ENCODE assay signal across 22 cellular contexts in genomic region chr17:71830916-71831315, GRCh38.
DNase-seq lines count a peak whose midpoint lies in the region; ATAC-seq and TF ChIP-seq lines count a peak whose summit lies in the region.
"Had no signal": no experiment of that assay in that cellular context is flagged by ENCODE, and none has a peak within 500 bp of the region (broad histone marks: within the 10 kb centered on the region; RNA-seq: fewer than 3 reads in every experiment).

No MANE protein-coding gene starts in this region.

- H3K4me3 ChIP-seq in LNCaP clone FGC (ENCODE audit: low read depth, low read length) (no peak overlapping the region), brain microvascular endothelial cell (ENCODE audit: low read depth, low read length) (no peak overlapping the region)
- H3K4me3 ChIP-seq: colonic mucosa, gastroesophageal sphincter, Peyer's patch had no signal

- TF ChIP-seq CTCF in LNCaP clone FGC (IDR thresholded peaks at IDR 0.05; ENCODE audit: control insufficient read depth, extremely low read depth, insufficient read depth), result 0 out of 2 replicates have a peak, but pooled peaks have one; percentile 10
- TF ChIP-seq CTCF in brain microvascular endothelial cell (IDR thresholded peaks at IDR 0.05; ENCODE audit: low read depth, low read length, missing control alignments), result peak; percentile 35
- peak; percentile 20 for TF ChIP-seq CTCF in progenitor cell of endocrine pancreas (IDR thresholded peaks at IDR 0.05; ENCODE audit: unreplicated experiment)

- no peak overlapping the region for H3K27ac Mint-ChIP-seq in progenitor cell of endocrine pancreas
- H3K27ac Mint-ChIP-seq: activated CD8-positive, alpha-beta T cell treated with anti-CD3 and anti-CD28 coated beads, Interleukin-2, amount 10 ng/mL, durations not matched to agents 7 days and 5 days; CD14-positive monocyte; stimulated activated naive B cell treated with anti-CD40 and anti-IgM and Interleukin-4, amounts not matched to agents 10 μg/mL and 1 μg/mL and 100 μg/mL, for 72 hours had no signal

- in situ Hi-C loops in brain microvascular endothelial cell (cut with HindIII; ENCODE audit: low pct_ligation_motif_present, low sequenced_read_pairs), result no loop called here

- no peaks in the 10 kb centered on the region for H3K36me3 Mint-ChIP-seq in progenitor cell of endocrine pancreas (ENCODE audit: insufficient read depth)
- H3K36me3 Mint-ChIP-seq: CD14-positive monocyte; stimulated activated naive B cell treated with anti-CD40 and anti-IgM and Interleukin-4, amounts not matched to agents 10 μg/mL and 1 μg/mL and 100 μg/mL, for 72 hours had no signal

- no peak overlapping the region for H3K4me3 Mint-ChIP-seq in progenitor cell of endocrine pancreas (ENCODE audit: low read depth)
- H3K4me3 Mint-ChIP-seq: activated CD8-positive, alpha-beta T cell treated with anti-CD3 and anti-CD28 coated beads, Interleukin-2, amount 10 ng/mL, durations not matched to agents 7 days and 5 days; CD14-positive monocyte; stimulated activated naive B cell treated with anti-CD40 and anti-IgM and Interleukin-4, amounts not matched to agents 10 μg/mL and 1 μg/mL and 100 μg/mL, for 72 hours had no signal

- H3K9me3 Mint-ChIP-seq in progenitor cell of endocrine pancreas (ENCODE audit: low read depth), result no peaks in the 10 kb centered on the region

- H3K27me3 Mint-ChIP-seq in progenitor cell of endocrine pancreas, result peaks cover 20% of the 10 kb centered on the region

- no peak overlapping the region for H3K27ac ChIP-seq in brain microvascular endothelial cell
- H3K27ac ChIP-seq: colonic mucosa, gastroesophageal sphincter, Peyer's patch had no signal

- ATAC-seq in HG03280 (IDR thresholded peaks at IDR 0.05; ENCODE audit: unreplicated experiment) (no peak), HG03097 (IDR thresholded peaks at IDR 0.05; ENCODE audit: low FRiP score, unreplicated experiment) (no peak)
- ATAC-seq: activated CD8-positive, alpha-beta T cell treated with anti-CD3 and anti-CD28 coated beads, Interleukin-2, amount 10 ng/mL, durations not matched to agents 7 days and 5 days; gastroesophageal sphincter; stimulated activated naive B cell treated with anti-CD40 and anti-IgM and Interleukin-4, amounts not matched to agents 10 μg/mL and 1 μg/mL and 100 μg/mL, for 72 hours had no signal

- H3K27me3 ChIP-seq in brain microvascular endothelial cell (replicated peaks), result peaks cover 2% of the 10 kb centered on the region
- H3K27me3 ChIP-seq: colonic mucosa, Peyer's patch had no signal

- no peaks in the 10 kb centered on the region for H3K36me3 ChIP-seq in brain microvascular endothelial cell (replicated peaks)
- H3K36me3 ChIP-seq: colonic mucosa, gastroesophageal sphincter, Peyer's patch had no signal

- DNase-seq in LNCaP clone FGC (ENCODE audit: low read depth) (no peak), brain microvascular endothelial cell (no peak), iPS-NIHi7 (ENCODE audit: extremely low spot score) (peak; percentile 74), progenitor cell of endocrine pancreas (ENCODE audit: low spot score, unreplicated experiment) (no peak), OCI-M2 (lab: John Stamatoyannopoulos, UW; ENCODE audit: unreplicated experiment) (no peak)
- DNase-seq: activated CD4-positive, alpha-beta T cell treated with anti-CD3 and anti-CD28 coated beads for 1 hour; activated CD8-positive, alpha-beta T cell treated with anti-CD3 and anti-CD28 coated beads, Interleukin-2, amount 10 ng/mL, durations not matched to agents 7 days and 5 days; activated gamma-delta T cell; colonic mucosa; mammary epithelial cell; NCI-H1417; NCI-H2081 treated with DMSO at 0.1 percent for 48 hours; NK-92 treated with Interleukin-12 subunit alpha and Interleukin-12 subunit beta, amount 100 ng/mL, for 24 hours; occipital lobe; Peyer's patch; stimulated activated CD4-positive, alpha-beta T cell treated with anti-CD3 and anti-CD28 coated beads, Interleukin-4, amount 100 ng/mL, for 1 hour; stimulated activated naive B cell treated with anti-CD40 and anti-IgM and Interleukin-4, amounts not matched to agents 10 μg/mL and 1 μg/mL and 100 μg/mL, for 72 hours; T-helper 1 cell had no signal

- H3K4me1 Mint-ChIP-seq in progenitor cell of endocrine pancreas (ENCODE audit: low read depth), result peaks cover 7% of the 10 kb centered on the region
- H3K4me1 Mint-ChIP-seq: CD14-positive monocyte; stimulated activated naive B cell treated with anti-CD40 and anti-IgM and Interleukin-4, amounts not matched to agents 10 μg/mL and 1 μg/mL and 100 μg/mL, for 72 hours had no signal
